In the genomic region with DNA sequence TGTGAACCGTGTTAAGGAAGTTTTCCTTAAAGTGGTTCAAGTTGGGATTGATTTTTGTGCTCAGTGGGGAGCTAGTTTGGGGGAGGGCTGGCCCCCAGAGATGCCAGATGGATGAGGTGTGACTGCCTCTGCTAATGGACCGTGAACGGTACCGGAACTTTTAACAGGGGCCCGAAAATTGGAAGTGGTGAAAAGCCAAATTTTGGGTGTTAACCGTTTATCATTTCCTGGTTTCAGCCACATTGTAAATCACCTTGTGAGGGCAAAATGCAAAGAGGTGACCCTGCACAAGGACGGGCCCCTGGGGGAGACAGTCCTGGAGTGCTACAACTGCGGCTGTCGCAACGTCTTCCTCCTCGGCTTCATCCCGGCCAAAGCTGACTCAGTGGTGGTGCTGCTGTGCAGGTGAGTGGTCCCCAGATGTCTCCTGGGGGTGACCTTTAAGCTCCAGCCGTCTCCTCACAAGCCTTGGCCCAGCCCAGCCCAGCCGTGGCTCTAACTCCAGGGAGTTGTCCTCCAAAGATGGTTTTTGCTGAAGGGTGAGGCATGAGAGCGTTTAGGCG, we compare ENCODE assay signal across 12 cellular contexts. TPM values are rescaled to one million over a fixed set of nuclear protein-coding genes. Genes with fewer than 3 reads are reported as not detected.
DNase-seq lines count a peak whose midpoint lies in the region; ATAC-seq and TF ChIP-seq lines count a peak whose summit lies in the region.
"Had no signal": no experiment of that assay in that cellular context is flagged by ENCODE, and none has a peak within 500 bp of the region (broad histone marks: within the 10 kb centered on the region; RNA-seq: fewer than 3 reads in every experiment).

No MANE protein-coding gene starts in this region.

- no peak for TF ChIP-seq POLR2A in thyroid gland (IDR thresholded peaks at IDR 0.05)

- no peaks in the 10 kb centered on the region for H3K9me3 Mint-ChIP-seq in activated CD4-positive, alpha-beta T cell treated with anti-CD3 and anti-CD28 coated beads, Interleukin-2, amount 10 ng/mL, durations not matched to agents 24 days and 14 days
- H3K9me3 Mint-ChIP-seq in brain = no peaks in the 10 kb centered on the region

- peaks cover 57% of the 10 kb centered on the region for H3K36me3 Mint-ChIP-seq in activated CD4-positive, alpha-beta T cell treated with anti-CD3 and anti-CD28 coated beads, Interleukin-2, amount 10 ng/mL, durations not matched to agents 24 days and 14 days (ENCODE audit: low read depth)
- peaks cover 47% of the 10 kb centered on the region for H3K36me3 Mint-ChIP-seq in brain

- intact Hi-C loops in activated CD4-positive, alpha-beta T cell treated with anti-CD3 and anti-CD28 coated beads, Interleukin-2, amount 10 ng/mL, durations not matched to agents 24 days and 14 days (cut with micrococcal nuclease) = loop anchor here (5.0 to 10.0 kb wide), 3 partner anchors 55 to 385 kb away; partner anchors contain the start of genes COMP and REX1BD
- intact Hi-C loops in lower lobe of right lung (cut with DNase I) = no loop called here
- intact Hi-C loops in thyroid gland (cut with DNase I) = loop anchor here (5.0 kb wide), 1 partner anchor 258 kb away; no protein-coding TSS in a partner anchor

- peak overlapping the region; percentile 32 for H3K4me3 Mint-ChIP-seq in activated CD4-positive, alpha-beta T cell treated with anti-CD3 and anti-CD28 coated beads, Interleukin-2, amount 10 ng/mL, durations not matched to agents 24 days and 14 days
- H3K4me3 Mint-ChIP-seq in brain = peak overlapping the region in 2 of 5 experiments; percentile 31 to 64

- peaks cover 61% of the 10 kb centered on the region for H3K4me1 ChIP-seq in lower lobe of right lung
- peaks cover 8 to 47% of the 10 kb centered on the region in 2 donors for H3K4me1 ChIP-seq in thyroid gland
- H3K4me1 ChIP-seq: SJSA1 had no signal

- no peaks in the 10 kb centered on the region for H3K27me3 Mint-ChIP-seq in activated CD4-positive, alpha-beta T cell treated with anti-CD3 and anti-CD28 coated beads, Interleukin-2, amount 10 ng/mL, durations not matched to agents 24 days and 14 days
- H3K27me3 Mint-ChIP-seq in brain = no peaks in the 10 kb centered on the region

- WGBS in thyroid gland, 2 donors = 69 to 71% methylated on average over 16 of the region's 16 CpGs

- no peak for ATAC-seq in lower lobe of right lung
- no peak for ATAC-seq in HG02981 (IDR thresholded peaks at IDR 0.05; ENCODE audit: unreplicated experiment)
- ATAC-seq: A549 had no signal

- peak overlapping the region; percentile 54 for H3K27ac Mint-ChIP-seq in activated CD4-positive, alpha-beta T cell treated with anti-CD3 and anti-CD28 coated beads, Interleukin-2, amount 10 ng/mL, durations not matched to agents 24 days and 14 days
- H3K27ac Mint-ChIP-seq in brain = peak overlapping the region; percentile 33 to 86 (median 80)

- no peak for TF ChIP-seq CTCF in brain (conservative IDR thresholded peaks at IDR 0.05)
- no peak for TF ChIP-seq CTCF in lower lobe of right lung (IDR thresholded peaks at IDR 0.05)
- TF ChIP-seq CTCF in thyroid gland (IDR thresholded peaks at IDR 0.05) = no peak
- no peak for TF ChIP-seq CTCF in WERI-Rb-1 (IDR thresholded peaks at IDR 0.05; ENCODE audit: low read depth, low read length)

- H3K27ac ChIP-seq in lower lobe of right lung (peak overlapping the region; percentile 81), thyroid gland (peak overlapping the region in 2 of 3 donors; percentile 56 to 74), WERI-Rb-1 (no peak overlapping the region)
- H3K27ac ChIP-seq: A549, foreskin keratinocyte, SJSA1 had no signal

- H3K9me3 ChIP-seq in lower lobe of right lung (no peaks in the 10 kb centered on the region), thyroid gland (no peaks in the 10 kb centered on the region), WERI-Rb-1 (ENCODE audit: severe bottlenecking) (no peaks in the 10 kb centered on the region)
- H3K9me3 ChIP-seq: A549, SJSA1 had no signal

- no peaks in the 10 kb centered on the region for H3K27me3 ChIP-seq in lower lobe of right lung (ENCODE audit: low read depth)
- no peaks in the 10 kb centered on the region for H3K27me3 ChIP-seq in thyroid gland
- H3K27me3 ChIP-seq in WERI-Rb-1 (ENCODE audit: insufficient read depth, low read depth, severe bottlenecking) = no peaks in the 10 kb centered on the region
- H3K27me3 ChIP-seq: foreskin keratinocyte, SJSA1 had no signal

- H3K4me3 ChIP-seq in lower lobe of right lung = no peak overlapping the region
- no peak overlapping the region for H3K4me3 ChIP-seq in thyroid gland (replicated peaks in 1 of 3)
- H3K4me3 ChIP-seq in WERI-Rb-1 (ENCODE audit: low read depth, low read length) = no peak overlapping the region
- H3K4me3 ChIP-seq: A549, SJSA1 had no signal

- H3K4me1 Mint-ChIP-seq in activated CD4-positive, alpha-beta T cell treated with anti-CD3 and anti-CD28 coated beads, Interleukin-2, amount 10 ng/mL, durations not matched to agents 24 days and 14 days = peaks cover 30% of the 10 kb centered on the region
- peaks cover 23% of the 10 kb centered on the region for H3K4me1 Mint-ChIP-seq in brain

- peaks cover 70% of the 10 kb centered on the region for H3K36me3 ChIP-seq in lower lobe of right lung
- H3K36me3 ChIP-seq in thyroid gland = peaks cover 47 to 48% of the 10 kb centered on the region in 2 donors
- H3K36me3 ChIP-seq in WERI-Rb-1 = peaks cover 78% of the 10 kb centered on the region

- no peak for DNase-seq in activated CD4-positive, alpha-beta T cell treated with anti-CD3 and anti-CD28 coated beads, Interleukin-2, amount 10 ng/mL, durations not matched to agents 24 days and 14 days
- DNase-seq in activated CD4-positive, alpha-beta T cell treated with anti-CD3 and anti-CD28 coated beads for 4 hours = no peak
- no peak for DNase-seq in lower lobe of right lung
- no peak for DNase-seq in thyroid gland
- no peak for DNase-seq in SKM-1 treated with dmso at 0.1 percent for 144 hours (lab: John Stamatoyannopoulos, UW; ENCODE audit: unreplicated experiment)
- no peak for DNase-seq in WERI-Rb-1
- DNase-seq: NCI-H187 treated with DMSO at 0.1 percent for 48 hours had no signal

RNA-seq across cellular contexts. Expression of gene UPF1, which starts 18.2 kb away (rescaled TPM):
- total RNA-seq in activated CD4-positive, alpha-beta T cell treated with anti-CD3 and anti-CD28 coated beads, Interleukin-2, amount 10 ng/mL, durations not matched to agents 24 days and 14 days = 97.6 and 110 TPM in 2 replicates
- polyA plus RNA-seq in brain (ENCODE audit: insufficient read depth, low read depth, low replicate concordance) = 57.2 TPM
- 75.8 TPM for total RNA-seq in lower lobe of right lung
- 100 to 1,000 TPM in 1 of 4 donors, 10 to 100 TPM in 3; 56.7 to 122 (median 79.6) TPM for total RNA-seq in thyroid gland

RNA-seq across cellular contexts. Expression of gene CERS1, which starts 46.0 kb away (rescaled TPM):
- total RNA-seq in activated CD4-positive, alpha-beta T cell treated with anti-CD3 and anti-CD28 coated beads, Interleukin-2, amount 10 ng/mL, durations not matched to agents 24 days and 14 days = 0.14 and 0.23 TPM in 2 replicates
- 104 TPM for polyA plus RNA-seq in brain (ENCODE audit: insufficient read depth, low read depth, low replicate concordance)
- total RNA-seq in lower lobe of right lung (not detected), thyroid gland (1 to 10 TPM in 1 of 4 donors, under 1 TPM in 3; 0.24 to 1.3 (median 0.59) TPM)
- total RNA-seq: SJSA1 had no signal

RNA-seq across cellular contexts. Expression of gene COMP, which starts 58.8 kb away (rescaled TPM):
- total RNA-seq in activated CD4-positive, alpha-beta T cell treated with anti-CD3 and anti-CD28 coated beads, Interleukin-2, amount 10 ng/mL, durations not matched to agents 24 days and 14 days = not detected in 2 replicates
- polyA plus RNA-seq in brain (ENCODE audit: insufficient read depth, low read depth, low replicate concordance) = not detected
- 2.3 TPM for total RNA-seq in lower lobe of right lung
- total RNA-seq in thyroid gland = 10 to 100 TPM in 1 of 4 donors, 1 to 10 TPM in 1, under 1 TPM in 2; 0.33 to 33.3 (median 1.9) TPM
- total RNA-seq: foreskin keratinocyte, SJSA1 had no signal
- polyA plus RNA-seq: A549, foreskin keratinocyte had no signal
